In the genomic region with DNA sequence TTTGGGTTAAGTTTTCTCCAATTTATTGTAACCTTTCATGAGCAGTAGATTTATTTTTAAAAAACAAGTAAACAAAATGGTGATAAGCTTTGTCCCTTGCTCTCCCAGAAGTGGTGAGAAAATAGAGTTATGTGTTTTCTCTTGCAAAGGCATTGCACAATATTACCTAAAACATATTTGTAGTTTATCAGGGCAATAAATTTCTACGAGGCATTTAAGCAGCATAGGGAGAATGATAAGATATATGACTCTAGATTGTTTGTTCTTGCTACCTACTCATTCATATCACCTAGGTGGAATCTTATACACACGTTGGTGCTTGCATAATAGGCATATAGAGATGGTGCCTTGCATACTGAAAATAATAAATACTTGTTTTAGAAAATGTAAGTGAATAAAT, we compare ENCODE assay signal across 27 cellular contexts.
"Had no signal": no experiment of that assay in that cellular context is flagged by ENCODE, and none has a peak within 500 bp of the region (broad histone marks: within the 10 kb centered on the region; RNA-seq: fewer than 3 reads in every experiment).

No MANE protein-coding gene starts in this region.

- H3K9me3 ChIP-seq: adrenal gland had no signal

- H3K27ac ChIP-seq: adrenal gland, SK-N-MC, VCaP had no signal

- H3K9me3 Mint-ChIP-seq: activated CD4-positive, alpha-beta memory T cell treated with anti-CD3 and anti-CD28 coated beads, Interleukin-2, amount 10 ng/mL, durations not matched to agents 7 days and 5 days; activated CD4-positive, alpha-beta T cell treated with anti-CD3 and anti-CD28 coated beads, Interleukin-2, amount 10 ng/mL, durations not matched to agents 7 days and 5 days; activated naive CD8-positive, alpha-beta T cell treated with anti-CD3 and anti-CD28 coated beads, Interleukin-2, amount 10 ng/mL, durations not matched to agents 7 days and 5 days; activated T-helper 17 cell treated with anti-CD3 and anti-CD28 coated beads, Interleukin-2, amount 50 U/mL, for 72 hours; central memory CD8-positive, alpha-beta T cell had no signal

- DNase-seq: activated CD4-positive, alpha-beta memory T cell treated with anti-CD3 and anti-CD28 coated beads, Interleukin-2, amount 10 ng/mL, durations not matched to agents 7 days and 5 days; activated CD4-positive, alpha-beta T cell treated with anti-CD3 and anti-CD28 coated beads, Interleukin-2, amount 10 ng/mL, durations not matched to agents 7 days and 5 days; activated CD4-positive, CD25-positive, alpha-beta regulatory T cell; activated gamma-delta T cell treated with Interleukin-2 at 50 U/mL for 16 hours; activated naive CD4-positive, alpha-beta T cell treated with anti-CD3 and anti-CD28 coated beads, Interleukin-2, amount 50 U/mL, for 16 hours; activated naive CD8-positive, alpha-beta T cell treated with anti-CD3 and anti-CD28 coated beads, Interleukin-2, amount 10 ng/mL, durations not matched to agents 7 days and 5 days; activated T-cell treated with anti-CD3 and anti-CD28 coated beads for 4 hours; activated T-cell treated with anti-CD3 and anti-CD28 coated beads, Interleukin-2, amount 50 U/mL, for 48 hours; adrenal gland; aorta; Karpas-422; NCI-H1048; NCI-H1417; NCI-H1930; NCI-H2107; NCI-H2171 treated with DMSO at 0.1 percent for 48 hours; NCI-H345; NCI-H510A; NCI-H526 treated with DMSO at 0.1 percent for 48 hours; NCI-H82; SIG-M5; T-helper 1 cell had no signal

- H3K27me3 ChIP-seq: adrenal gland had no signal

- H3K4me3 ChIP-seq: adrenal gland, K562, SK-N-MC had no signal

- H3K36me3 ChIP-seq: adrenal gland had no signal

- H3K4me3 Mint-ChIP-seq: activated CD4-positive, alpha-beta memory T cell treated with anti-CD3 and anti-CD28 coated beads, Interleukin-2, amount 10 ng/mL, durations not matched to agents 7 days and 5 days; activated CD4-positive, alpha-beta T cell treated with anti-CD3 and anti-CD28 coated beads, Interleukin-2, amount 10 ng/mL, durations not matched to agents 7 days and 5 days; activated naive CD8-positive, alpha-beta T cell treated with anti-CD3 and anti-CD28 coated beads, Interleukin-2, amount 10 ng/mL, durations not matched to agents 7 days and 5 days; activated T-helper 17 cell treated with anti-CD3 and anti-CD28 coated beads, Interleukin-2, amount 50 U/mL, for 72 hours; central memory CD8-positive, alpha-beta T cell had no signal

- H3K27ac Mint-ChIP-seq: activated CD4-positive, alpha-beta memory T cell treated with anti-CD3 and anti-CD28 coated beads, Interleukin-2, amount 10 ng/mL, durations not matched to agents 7 days and 5 days; activated CD4-positive, alpha-beta T cell treated with anti-CD3 and anti-CD28 coated beads, Interleukin-2, amount 10 ng/mL, durations not matched to agents 7 days and 5 days; activated naive CD8-positive, alpha-beta T cell treated with anti-CD3 and anti-CD28 coated beads, Interleukin-2, amount 10 ng/mL, durations not matched to agents 7 days and 5 days; activated T-helper 17 cell treated with anti-CD3 and anti-CD28 coated beads, Interleukin-2, amount 50 U/mL, for 72 hours had no signal

- H3K36me3 Mint-ChIP-seq: activated naive CD8-positive, alpha-beta T cell treated with anti-CD3 and anti-CD28 coated beads, Interleukin-2, amount 10 ng/mL, durations not matched to agents 7 days and 5 days had no signal

- H3K4me1 Mint-ChIP-seq: activated CD4-positive, alpha-beta memory T cell treated with anti-CD3 and anti-CD28 coated beads, Interleukin-2, amount 10 ng/mL, durations not matched to agents 7 days and 5 days; activated CD4-positive, alpha-beta T cell treated with anti-CD3 and anti-CD28 coated beads, Interleukin-2, amount 10 ng/mL, durations not matched to agents 7 days and 5 days; activated naive CD8-positive, alpha-beta T cell treated with anti-CD3 and anti-CD28 coated beads, Interleukin-2, amount 10 ng/mL, durations not matched to agents 7 days and 5 days; activated T-helper 17 cell treated with anti-CD3 and anti-CD28 coated beads, Interleukin-2, amount 50 U/mL, for 72 hours; central memory CD8-positive, alpha-beta T cell had no signal

- FAIRE-seq: K562 had no signal

- H3K4me1 ChIP-seq: adrenal gland had no signal
